ENCODE assay signal across 14 cellular contexts in the genomic region with DNA sequence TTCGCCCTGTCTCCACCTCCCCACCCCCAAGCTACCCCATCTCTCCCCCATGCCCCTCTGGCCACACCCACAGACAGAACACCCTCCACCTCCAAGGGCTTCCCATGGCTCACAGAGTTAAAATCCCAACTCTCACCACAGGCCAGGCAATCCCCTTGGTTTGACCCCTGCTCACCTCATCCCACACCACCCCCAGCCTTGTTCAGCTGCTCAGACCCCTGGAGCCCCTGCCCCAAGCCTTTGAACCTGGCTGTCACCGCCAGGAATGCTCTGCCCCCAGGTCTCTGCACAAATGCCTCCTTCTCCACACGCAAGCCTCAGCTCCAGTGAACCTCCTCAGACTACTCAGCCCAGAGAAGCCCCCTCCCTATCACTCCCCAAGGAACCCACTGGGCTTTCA. TPM values are rescaled to one million over a fixed set of nuclear protein-coding genes. Genes with fewer than 3 reads are reported as not detected.
DNase-seq lines count a peak whose midpoint lies in the region; ATAC-seq and FAIRE-seq lines count a peak whose summit lies in the region.
"Had no signal": no experiment of that assay in that cellular context is flagged by ENCODE, and none has a peak within 500 bp of the region (broad histone marks: within the 10 kb centered on the region; RNA-seq: fewer than 3 reads in every experiment).

No MANE protein-coding gene starts in this region.

- peaks cover 100% of the 10 kb centered on the region for H4K20me1 ChIP-seq in BLaER1

- no peak for ATAC-seq in natural killer cell treated with Interleukin-12 subunit alpha and Interleukin-12 subunit beta and Interleukin-15 and Interleukin-18, amount 100 ng/mL, for 72 hours

- H3K4me3 Mint-ChIP-seq in activated naive CD8-positive, alpha-beta T cell treated with anti-CD3 and anti-CD28 coated beads for 36 hours = peak overlapping the region; percentile 43
- peak overlapping the region; percentile 21 for H3K4me3 Mint-ChIP-seq in natural killer cell treated with Interleukin-12 subunit alpha and Interleukin-12 subunit beta and Interleukin-15 and Interleukin-18, amount 100 ng/mL, for 72 hours

- H3K4me2 ChIP-seq in BLaER1 = peak overlapping the region; percentile 30
- H3K4me2 ChIP-seq: KMS-11 had no signal

- H3K9me3 Mint-ChIP-seq in activated naive CD8-positive, alpha-beta T cell treated with anti-CD3 and anti-CD28 coated beads for 36 hours = no peaks in the 10 kb centered on the region
- no peaks in the 10 kb centered on the region for H3K9me3 Mint-ChIP-seq in natural killer cell treated with Interleukin-12 subunit alpha and Interleukin-12 subunit beta and Interleukin-15 and Interleukin-18, amount 100 ng/mL, for 72 hours

- peak overlapping the region; percentile 74 for H3K27ac Mint-ChIP-seq in activated naive CD8-positive, alpha-beta T cell treated with anti-CD3 and anti-CD28 coated beads for 36 hours
- peak overlapping the region; percentile 68 to 84 for H3K27ac Mint-ChIP-seq in natural killer cell treated with Interleukin-12 subunit alpha and Interleukin-12 subunit beta and Interleukin-15 and Interleukin-18, amount 100 ng/mL, for 72 hours

- H3K9me3 ChIP-seq in BLaER1 (no peaks in the 10 kb centered on the region), small intestine (ENCODE audit: control insufficient read depth, low read depth) (no peaks in the 10 kb centered on the region)

- H3K36me3 ChIP-seq in BLaER1 (peaks cover 87% of the 10 kb centered on the region), H7 (replicated peaks; ENCODE audit: control insufficient read depth, insufficient read depth, low read length) (peaks cover 39% of the 10 kb centered on the region), small intestine (ENCODE audit: control insufficient read depth in 2 of 2, insufficient read depth in 2 of 2, low read length in 2 of 2) (peaks cover 19 to 32% of the 10 kb centered on the region in 2 donors)

- peaks cover 95% of the 10 kb centered on the region for H3K4me1 ChIP-seq in BLaER1
- H3K4me1 ChIP-seq in small intestine (ENCODE audit: control insufficient read depth in 2 of 2, insufficient read depth in 1 of 2, low read depth in 1 of 2, low read length in 1 of 2) = peaks cover 0 to 10% of the 10 kb centered on the region in 2 donors

- H3K4me3 ChIP-seq in BLaER1 (no peak overlapping the region), H7 (ENCODE audit: insufficient read depth, low read depth, low read length) (no peak overlapping the region), small intestine (ENCODE audit: low read depth in 1 of 2, low read length in 2 of 2) (no peak overlapping the region)

- H3K27ac ChIP-seq in BLaER1 (no peak overlapping the region), small intestine (ENCODE audit: low read depth in 1 of 2, low read length in 1 of 2) (no peak overlapping the region)
- H3K27ac ChIP-seq: KMS-11 had no signal

- WGBS in small intestine, 3 donors = 88 to 96% (median 95%) methylated on average over 3 of the region's 3 CpGs

- H3K27me3 ChIP-seq in BLaER1 (no peaks in the 10 kb centered on the region), H7 (ENCODE audit: control insufficient read depth, insufficient read depth, low read length) (no peaks in the 10 kb centered on the region), small intestine (ENCODE audit: control insufficient read depth in 2 of 2, insufficient read depth in 2 of 2, low read length in 2 of 2) (no peaks in the 10 kb centered on the region)

- peaks cover 4% of the 10 kb centered on the region for H3K27me3 Mint-ChIP-seq in activated naive CD8-positive, alpha-beta T cell treated with anti-CD3 and anti-CD28 coated beads for 36 hours
- no peaks in the 10 kb centered on the region for H3K27me3 Mint-ChIP-seq in natural killer cell treated with Interleukin-12 subunit alpha and Interleukin-12 subunit beta and Interleukin-15 and Interleukin-18, amount 100 ng/mL, for 72 hours

- DNase-seq in H7 (peak; percentile 29), small intestine (no peak), KG1 (lab: John Stamatoyannopoulos, UW) (no peak), cerebellum (ENCODE audit: low spot score) (no peak), dermis blood vessel endothelial cell (no peak)
- DNase-seq in activated naive CD8-positive, alpha-beta T cell treated with anti-CD3 and anti-CD28 coated beads for 36 hours = no peak
- no peak for DNase-seq in natural killer cell treated with Interleukin-12 subunit alpha and Interleukin-12 subunit beta and Interleukin-15 and Interleukin-18, amount 100 ng/mL, for 72 hours (ENCODE audit: low spot score)
- DNase-seq: effector CD8-positive, alpha-beta T cell; midbrain; NCI-H1694; NCI-H526; stimulated activated CD4-positive, alpha-beta T cell treated with anti-CD3 and anti-CD28 coated beads, Interleukin-4, amount 100 ng/mL, for 1 hour had no signal

- peaks cover 61% of the 10 kb centered on the region for H3K4me1 Mint-ChIP-seq in activated naive CD8-positive, alpha-beta T cell treated with anti-CD3 and anti-CD28 coated beads for 36 hours
- H3K4me1 Mint-ChIP-seq in natural killer cell treated with Interleukin-12 subunit alpha and Interleukin-12 subunit beta and Interleukin-15 and Interleukin-18, amount 100 ng/mL, for 72 hours (ENCODE audit: low read depth in 2 of 2) = peaks cover 56 to 63% of the 10 kb centered on the region in 2 donors

- no peak overlapping the region for H3K9ac ChIP-seq in BLaER1
- H3K9ac ChIP-seq: KMS-11 had no signal

- peaks cover 67% of the 10 kb centered on the region for H3K36me3 Mint-ChIP-seq in activated naive CD8-positive, alpha-beta T cell treated with anti-CD3 and anti-CD28 coated beads for 36 hours
- peaks cover 26% of the 10 kb centered on the region for H3K36me3 Mint-ChIP-seq in natural killer cell treated with Interleukin-12 subunit alpha and Interleukin-12 subunit beta and Interleukin-15 and Interleukin-18, amount 100 ng/mL, for 72 hours

- no peak for FAIRE-seq in small intestine (lab: Jason Lieb, UNC)

RNA-seq across cellular contexts. Expression of a gene that starts 5.8 kb away (rescaled TPM):
- total RNA-seq in H7 (2014; rRNA removed; shearing (Covaris generic)) = 94.6 and 131 TPM in 2 replicates
- 100 to 1,000 TPM; 300 to 306 TPM for total RNA-seq in activated naive CD8-positive, alpha-beta T cell treated with anti-CD3 and anti-CD28 coated beads for 36 hours
- 100 to 1,000 TPM; 225 to 449 TPM for total RNA-seq in natural killer cell treated with Interleukin-12 subunit alpha and Interleukin-12 subunit beta and Interleukin-15 and Interleukin-18, amount 100 ng/mL, for 72 hours
- 100 to 1,000 TPM; 110 to 139 (median 139) TPM for polyA plus RNA-seq in small intestine
- total RNA-seq in cerebellum (26.7 TPM), dermis blood vessel endothelial cell (104 and 123 TPM in 2 replicates)

RNA-seq across cellular contexts. Expression of a gene that starts 19.8 kb away (rescaled TPM):
- 108 and 127 TPM in 2 replicates for total RNA-seq in H7 (2014; rRNA removed; shearing (Covaris generic))
- 100 to 1,000 TPM; 168 to 169 TPM for total RNA-seq in activated naive CD8-positive, alpha-beta T cell treated with anti-CD3 and anti-CD28 coated beads for 36 hours
- 100 to 1,000 TPM; 140 to 160 TPM for total RNA-seq in natural killer cell treated with Interleukin-12 subunit alpha and Interleukin-12 subunit beta and Interleukin-15 and Interleukin-18, amount 100 ng/mL, for 72 hours
- 10 to 100 TPM in 2 of 3 donors, 1 to 10 TPM in 1; 8.9 to 35.0 (median 27.8) TPM for polyA plus RNA-seq in small intestine
- 38.7 TPM for total RNA-seq in cerebellum
- total RNA-seq in dermis blood vessel endothelial cell = 282 and 439 TPM in 2 replicates

RNA-seq across cellular contexts. Expression of a gene that starts 32.1 kb away (rescaled TPM):
- 5.9 and 6.1 TPM in 2 replicates for total RNA-seq in H7 (2014; rRNA removed; shearing (Covaris generic))
- total RNA-seq in activated naive CD8-positive, alpha-beta T cell treated with anti-CD3 and anti-CD28 coated beads for 36 hours = 100 to 1,000 TPM; 219 to 223 TPM
- 100 to 1,000 TPM; 348 to 798 TPM for total RNA-seq in natural killer cell treated with Interleukin-12 subunit alpha and Interleukin-12 subunit beta and Interleukin-15 and Interleukin-18, amount 100 ng/mL, for 72 hours
- polyA plus RNA-seq in small intestine = 10 to 100 TPM; 13.6 to 51.6 (median 15.7) TPM
- total RNA-seq in cerebellum (1.9 TPM), dermis blood vessel endothelial cell (5.3 and 12.7 TPM in 2 replicates)

Comparison
In these comparisons a context has a peak if more than half of its experiments do, and no peak if none do; other contexts are left out.
1. RNA of a gene that starts 32.1 kb away (total RNA-seq): 348 to 798 TPM in natural killer cell treated with Interleukin-12 subunit alpha and Interleukin-12 subunit beta and Interleukin-15 and Interleukin-18, amount 100 ng/mL, for 72 hours and 219 to 223 TPM in activated naive CD8-positive, alpha-beta T cell treated with anti-CD3 and anti-CD28 coated beads for 36 hours; 5.9 to 6.1 TPM in H7, 5.3 to 12.7 TPM in dermis blood vessel endothelial cell and 1.9 TPM in cerebellum (single experiment); every median in the first group is over 10 times any median in the second.